Comparison of ENCODE assay signal across 1 cellular context in genomic region chr6:24402697-24403500, GRCh38.
TF ChIP-seq lines count a peak whose summit lies in the region.

TSS of gene MRS2 (plus strand) at chr6:24402936. CDS start at chr6:24403047, 111 bp downstream.

TF ChIP-seq in HepG2, 621 proteins besides CTCF, POLR2A, EP300 and RAD21 (continued from another document and continues in another):
- TF ChIP-seq ZNF503 (CRISPR knock-in tag; IDR thresholded peaks at IDR 0.05) (peak; percentile 86), FOXA3 (CRISPR knock-in tag; IDR thresholded peaks at IDR 0.05) (peak; percentile 49), ZNF337 (CRISPR knock-in tag; IDR thresholded peaks at IDR 0.05; ENCODE audit: borderline replicate concordance, low read depth) (peak; percentile 54; the same call in 1 of the 2 replicates), SRF (IDR thresholded peaks at IDR 0.05; ENCODE audit: low read depth, low read length) (no peak), RBM39 (IDR thresholded peaks at IDR 0.05; ENCODE audit: low read depth, low read length, poor library complexity, severe bottlenecking) (peak; percentile 63), GFI1 (CRISPR knock-in tag; IDR thresholded peaks at IDR 0.05; ENCODE audit: borderline replicate concordance) (peak; percentile 84; the same call in 1 of the 2 replicates), KDM5A (IDR thresholded peaks at IDR 0.05; ENCODE audit: borderline replicate concordance, low read length) (peak; percentile 61; the same call in 1 of the 2 replicates), SP1 (IDR thresholded peaks at IDR 0.05) (no peak), SP1 (CRISPR knock-in tag; IDR thresholded peaks at IDR 0.05) (no peak), EEA1 (CRISPR knock-in tag; IDR thresholded peaks at IDR 0.05; ENCODE audit: borderline replicate concordance) (peak; percentile 97), ETV5 (CRISPR knock-in tag; IDR thresholded peaks at IDR 0.05; ENCODE audit: borderline replicate concordance) (peak; percentile 28; the same call in 1 of the 2 replicates), ZNF543 (CRISPR knock-in tag; IDR thresholded peaks at IDR 0.05) (peak; percentile 98), ZNF251 (CRISPR knock-in tag; IDR thresholded peaks at IDR 0.05) (peak; percentile 78; the same call in 1 of the 2 replicates), ZNF501 (CRISPR knock-in tag; IDR thresholded peaks at IDR 0.05) (peak; percentile 90), CREBL2 (CRISPR knock-in tag; IDR thresholded peaks at IDR 0.05; ENCODE audit: borderline replicate concordance) (peak; percentile 50; the same call in 1 of the 2 replicates), MLX (CRISPR knock-in tag; IDR thresholded peaks at IDR 0.05) (0 out of 2 replicates have a peak, but pooled peaks have one; percentile 13), ZSCAN9 (CRISPR knock-in tag; IDR thresholded peaks at IDR 0.05; ENCODE audit: borderline replicate concordance) (no peak; the same call in 1 of the 2 replicates), ZNF75D (CRISPR knock-in tag; IDR thresholded peaks at IDR 0.05; ENCODE audit: borderline replicate concordance) (no peak), RFX1 (IDR thresholded peaks at IDR 0.05) (0 out of 2 replicates have a peak, but pooled peaks have one; percentile 35), SPEN (CRISPR knock-in tag; IDR thresholded peaks at IDR 0.05; ENCODE audit: low read depth) (peak; percentile 97), RBM22 (optimal IDR thresholded peaks at IDR 0.05; ENCODE audit: low read length) (no peak), ZNF687 (CRISPR knock-in tag; IDR thresholded peaks at IDR 0.05) (peak; percentile 98), ZFP36 (IDR thresholded peaks at IDR 0.05; ENCODE audit: borderline replicate concordance, low read depth, low read length, partially characterized antibody) (no peak), DDIT3 (CRISPR knock-in tag; IDR thresholded peaks at IDR 0.05) (no peak), TFE3 (CRISPR knock-in tag; IDR thresholded peaks at IDR 0.05) (peak; percentile 11; the same call in 1 of the 2 replicates), KDM5B (CRISPR knock-in tag; IDR thresholded peaks at IDR 0.05; ENCODE audit: borderline replicate concordance) (peak; percentile 99), MAFK (conservative IDR thresholded peaks at IDR 0.05 in 1 of 2, IDR thresholded peaks at IDR 0.05 in 1 of 2; ENCODE audit: low read length in 2 of 2) (no peak), SMAD9 (CRISPR knock-in tag; IDR thresholded peaks at IDR 0.05) (no peak; the same call in 1 of the 2 replicates), ERF (CRISPR knock-in tag; IDR thresholded peaks at IDR 0.05) (peak; percentile 46; the same call in 1 of the 2 replicates), EED (CRISPR knock-in tag; IDR thresholded peaks at IDR 0.05) (peak; percentile 93; the same call in 1 of the 2 replicates), ZNF468 (CRISPR knock-in tag; IDR thresholded peaks at IDR 0.05) (peak; percentile 85; the same call in 1 of the 2 replicates), RFXAP (CRISPR knock-in tag; IDR thresholded peaks at IDR 0.05; ENCODE audit: borderline replicate concordance) (peak; percentile 96), ZBTB33 (CRISPR knock-in tag; IDR thresholded peaks at IDR 0.05) (no peak), HIC2 (CRISPR knock-in tag; IDR thresholded peaks at IDR 0.05; ENCODE audit: low read depth) (no peak), DMAP1 (CRISPR knock-in tag; IDR thresholded peaks at IDR 0.05) (peak; percentile 85; the same call in 1 of the 2 replicates), MTF2 (CRISPR knock-in tag; IDR thresholded peaks at IDR 0.05; ENCODE audit: borderline replicate concordance) (peak; percentile 32; the same call in 1 of the 2 replicates), ZBTB1 (CRISPR knock-in tag; IDR thresholded peaks at IDR 0.05; ENCODE audit: borderline replicate concordance) (no peak), TP53 (CRISPR knock-in tag; conservative IDR thresholded peaks at IDR 0.05) (peak; percentile 92), E2F5 (CRISPR knock-in tag; conservative IDR thresholded peaks at IDR 0.05) (0 out of 2 replicates have a peak, but pooled peaks have one; percentile 53), ZNF781 (CRISPR knock-in tag; IDR thresholded peaks at IDR 0.05; ENCODE audit: borderline replicate concordance, not compliant biosample characterization) (peak; percentile 97), TOPORS (CRISPR knock-in tag; IDR thresholded peaks at IDR 0.05) (peak; percentile 94; the same call in 1 of the 2 replicates), FIP1L1 (IDR thresholded peaks at IDR 0.05; ENCODE audit: borderline replicate concordance, insufficient read depth, low read depth, low read length) (peak; percentile 65; the same call in 1 of the 2 replicates), HMG20B (CRISPR knock-in tag; conservative IDR thresholded peaks at IDR 0.05) (no peak; the same call in 1 of the 2 replicates), ZNF230 (CRISPR knock-in tag; IDR thresholded peaks at IDR 0.05) (peak; percentile 99), ZNF572 (CRISPR knock-in tag; IDR thresholded peaks at IDR 0.05) (0 out of 2 replicates have a peak, but pooled peaks have one; percentile 69), THYN1 (CRISPR knock-in tag; IDR thresholded peaks at IDR 0.05; ENCODE audit: borderline replicate concordance, low read depth) (no peak), KLF16 (CRISPR knock-in tag; IDR thresholded peaks at IDR 0.05) (peak; percentile 39 to 89; a peak in 1 of 4 replicates), PAXIP1 (CRISPR knock-in tag; conservative IDR thresholded peaks at IDR 0.05) (peak; percentile 61)
